ENCODE assay signal across 8 cellular contexts in the genomic region with DNA sequence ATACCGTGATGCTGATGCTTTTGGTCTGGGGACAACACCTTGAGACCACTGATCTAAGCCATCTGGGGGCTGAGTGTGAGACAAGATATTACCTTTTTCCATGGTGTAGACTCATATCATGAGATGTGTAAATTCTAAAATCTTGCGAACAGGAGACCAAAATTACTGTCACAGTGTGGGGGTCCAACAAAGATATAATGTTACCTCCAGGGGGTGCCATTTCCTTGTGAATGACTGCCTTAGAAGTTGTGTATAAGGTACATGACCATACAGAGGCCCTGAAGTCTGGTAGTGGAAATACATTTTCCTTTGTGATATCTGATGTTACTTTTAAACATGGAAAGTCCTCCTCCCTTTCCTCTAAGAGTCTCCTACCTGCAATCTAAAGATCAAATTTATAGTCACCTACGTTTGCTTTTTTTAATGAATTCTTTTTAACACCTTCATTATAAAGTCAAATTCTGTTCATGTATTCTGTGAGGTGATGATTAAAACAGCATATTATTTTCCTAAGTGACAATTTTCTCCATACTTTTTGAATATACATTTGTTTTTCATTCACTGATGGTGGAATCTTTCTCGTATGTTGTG.
DNase-seq lines count a peak whose midpoint lies in the region; ATAC-seq and TF ChIP-seq lines count a peak whose summit lies in the region.

No MANE protein-coding gene starts in this region.

- intact Hi-C loops in Panc1 (cut with micrococcal nuclease; ENCODE audit: unreplicated experiment) (loop anchor here (2.0 to 5.0 kb wide), 2 partner anchors 146 to 1225 kb away; no protein-coding TSS in a partner anchor), posterior cingulate gyrus (cut with DNase I) (loop anchor here (5.0 to 10.0 kb wide), 2 partner anchors 143 to 1231 kb away; no protein-coding TSS in a partner anchor)

- no peaks in the 10 kb centered on the region for H4K20me1 ChIP-seq in neural progenitor cell (ENCODE audit: low read depth)

- CTCF ChIA-PET in Panc1 (lab: Charles Lee), result no interaction called here

- no peak overlapping the region for H3K4me3 Mint-ChIP-seq in neural progenitor cell

- no peaks in the 10 kb centered on the region for H3K36me3 ChIP-seq in Panc1 (ENCODE audit: control insufficient read depth, insufficient read depth, low read length)
- H3K36me3 ChIP-seq in neural progenitor cell, result no peaks in the 10 kb centered on the region

- H3K79me2 ChIP-seq in neural progenitor cell (ENCODE audit: low read depth), result no peaks in the 10 kb centered on the region

- POLR2A ChIA-PET in Panc1 (lab: Charles Lee), result no interaction called here

- H3K4me3 ChIP-seq in Panc1 (ENCODE audit: low read depth in 2 of 2, low read length in 2 of 2) (no peak overlapping the region), neural progenitor cell (no peak overlapping the region)

- H2AFZ ChIP-seq in neural progenitor cell (replicated peaks), result no peak overlapping the region

- H3K27me3 ChIP-seq in Panc1 (ENCODE audit: control insufficient read depth, insufficient read depth, low read length), result no peaks in the 10 kb centered on the region
- H3K27me3 ChIP-seq in neural progenitor cell, result no peaks in the 10 kb centered on the region

- peak; percentile 55 for TF ChIP-seq CTCF in Panc1 (IDR thresholded peaks at IDR 0.05)
- peak; percentile 68 for TF ChIP-seq CTCF in neural progenitor cell (IDR thresholded peaks at IDR 0.05)

- H3K27ac ChIP-seq in Panc1 (ENCODE audit: low read length), result no peak overlapping the region
- no peak overlapping the region for H3K27ac ChIP-seq in neural progenitor cell

- no peak overlapping the region for H3K27ac Mint-ChIP-seq in neural progenitor cell

- in situ Hi-C loops in Panc1 (cut with HindIII; ENCODE audit: low pct_unique_long_range_greater_than_20kb, low sequenced_read_pairs), result no loop called here

- no peaks in the 10 kb centered on the region for H3K27me3 Mint-ChIP-seq in neural progenitor cell (ENCODE audit: insufficient read depth, low read depth)

- DNase-seq in SIG-M5 treated with dmso at 0.1 percent for 504 hours (lab: John Stamatoyannopoulos, UW; ENCODE audit: unreplicated experiment) (peak; percentile 39), SIG-M5 (lab: John Stamatoyannopoulos, UW) (no peak), Panc1 (ENCODE audit: low read depth, low spot score) (peak; percentile 2), neural progenitor cell (ENCODE audit: low spot score) (peak; percentile 73), posterior cingulate gyrus (no peak)
- DNase-seq in stimulated activated CD4-positive, alpha-beta T cell treated with anti-CD3 and anti-CD28 coated beads, Interleukin-2, amount 100 ng/mL, for 48 hours, result no peak

- BruUV-seq in Panc1 (replicated peaks; lab: Mats Ljungman, UMichigan), result no TSS peak

- H3K36me3 Mint-ChIP-seq in neural progenitor cell, result no peaks in the 10 kb centered on the region

- no peaks in the 10 kb centered on the region for H3K9me3 Mint-ChIP-seq in neural progenitor cell

- H3K4me1 ChIP-seq in Panc1 (ENCODE audit: control insufficient read depth, insufficient read depth, low read length) (no peaks in the 10 kb centered on the region), neural progenitor cell (peaks cover 3% of the 10 kb centered on the region)

- peaks cover 15% of the 10 kb centered on the region for H3K4me1 Mint-ChIP-seq in neural progenitor cell

- H3K4me2 ChIP-seq in neural progenitor cell, result no peak overlapping the region

- ATAC-seq in HG03039 (IDR thresholded peaks at IDR 0.05; ENCODE audit: unreplicated experiment), result peak; percentile 45
- peak; percentile 77; the same call in 1 of the 2 replicates for ATAC-seq in Panc1
- peak; percentile 46 for ATAC-seq in esophagus mucosa

- no peaks in the 10 kb centered on the region for H3F3A ChIP-seq in neural progenitor cell (ENCODE audit: low read depth)

- H3K9me3 ChIP-seq in Panc1 (ENCODE audit: control insufficient read depth, insufficient read depth, low read depth, low read length), result no peaks in the 10 kb centered on the region
- no peaks in the 10 kb centered on the region for H3K9me3 ChIP-seq in neural progenitor cell (ENCODE audit: low read depth)

- no peak overlapping the region for H3K9ac ChIP-seq in neural progenitor cell

Comparison
In these comparisons a context has a peak if more than half of its experiments do, and no peak if none do; other contexts are left out.
1. DNase-seq: peak in SIG-M5 treated with dmso at 0.1 percent for 504 hours (single experiment), Panc1 (single experiment) and neural progenitor cell (single experiment); none in SIG-M5 (single experiment), posterior cingulate gyrus (0 of 10) and stimulated activated CD4-positive, alpha-beta T cell treated with anti-CD3 and anti-CD28 coated beads, Interleukin-2, amount 100 ng/mL, for 48 hours (0 of 2).
2. Peak in every context shown above with its lines, with median percentiles within 50 percentile points of each other: ATAC-seq.